Comparison of ENCODE assay signal across 1 cellular context in the genomic region with DNA sequence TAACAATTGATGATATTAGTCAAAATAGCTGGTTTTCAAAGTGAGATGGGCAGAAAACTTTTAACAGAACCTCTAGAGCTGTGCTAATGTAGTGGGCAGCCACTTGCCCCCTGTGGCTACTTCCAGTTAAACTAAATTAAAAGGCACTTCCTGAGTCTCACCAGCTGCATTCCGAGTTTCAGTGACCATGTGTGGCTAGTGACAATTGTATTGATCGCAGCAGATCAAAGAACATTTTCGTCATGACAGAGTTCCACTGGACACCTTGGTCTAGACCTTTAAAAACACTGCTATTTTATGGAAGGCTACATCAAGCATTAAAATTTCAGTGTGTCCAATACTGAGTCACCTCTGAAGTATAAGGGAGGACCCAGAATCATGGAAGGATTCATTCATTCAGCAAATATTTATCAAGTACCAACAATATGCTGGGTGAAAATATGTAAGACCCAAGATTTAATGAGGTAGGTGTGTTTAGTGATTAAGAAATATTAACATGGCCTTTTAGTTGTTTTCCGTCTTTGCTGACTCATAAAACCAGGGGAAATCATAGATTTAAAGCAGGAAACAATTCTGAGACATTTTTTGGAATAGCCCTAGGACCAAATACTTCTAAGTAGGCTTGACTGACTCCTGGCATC.
TF ChIP-seq lines count a peak whose summit lies in the region.

No MANE protein-coding gene starts in this region.

TF ChIP-seq in HepG2, 621 proteins besides CTCF, POLR2A, EP300 and RAD21 (continued from another document and continues in another):
- TF ChIP-seq, protein P1, sequence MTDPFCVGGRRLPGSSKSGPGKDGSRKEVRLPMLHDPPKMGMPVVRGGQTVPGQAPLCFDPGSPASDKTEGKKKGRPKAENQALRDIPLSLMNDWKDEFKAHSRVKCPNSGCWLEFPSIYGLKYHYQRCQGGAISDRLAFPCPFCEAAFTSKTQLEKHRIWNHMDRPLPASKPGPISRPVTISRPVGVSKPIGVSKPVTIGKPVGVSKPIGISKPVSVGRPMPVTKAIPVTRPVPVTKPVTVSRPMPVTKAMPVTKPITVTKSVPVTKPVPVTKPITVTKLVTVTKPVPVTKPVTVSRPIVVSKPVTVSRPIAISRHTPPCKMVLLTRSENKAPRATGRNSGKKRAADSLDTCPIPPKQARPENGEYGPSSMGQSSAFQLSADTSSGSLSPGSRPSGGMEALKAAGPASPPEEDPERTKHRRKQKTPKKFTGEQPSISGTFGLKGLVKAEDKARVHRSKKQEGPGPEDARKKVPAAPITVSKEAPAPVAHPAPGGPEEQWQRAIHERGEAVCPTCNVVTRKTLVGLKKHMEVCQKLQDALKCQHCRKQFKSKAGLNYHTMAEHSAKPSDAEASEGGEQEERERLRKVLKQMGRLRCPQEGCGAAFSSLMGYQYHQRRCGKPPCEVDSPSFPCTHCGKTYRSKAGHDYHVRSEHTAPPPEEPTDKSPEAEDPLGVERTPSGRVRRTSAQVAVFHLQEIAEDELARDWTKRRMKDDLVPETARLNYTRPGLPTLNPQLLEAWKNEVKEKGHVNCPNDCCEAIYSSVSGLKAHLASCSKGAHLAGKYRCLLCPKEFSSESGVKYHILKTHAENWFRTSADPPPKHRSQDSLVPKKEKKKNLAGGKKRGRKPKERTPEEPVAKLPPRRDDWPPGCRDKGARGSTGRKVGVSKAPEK (CRISPR knock-in tag; IDR thresholded peaks at IDR 0.05; ENCODE audit: borderline replicate concordance) = no peak
- no peak for TF ChIP-seq KLF11 (CRISPR knock-in tag; IDR thresholded peaks at IDR 0.05)
- no peak for TF ChIP-seq ZBTB7A (CRISPR knock-in tag; IDR thresholded peaks at IDR 0.05)
- TF ChIP-seq, protein P2, sequence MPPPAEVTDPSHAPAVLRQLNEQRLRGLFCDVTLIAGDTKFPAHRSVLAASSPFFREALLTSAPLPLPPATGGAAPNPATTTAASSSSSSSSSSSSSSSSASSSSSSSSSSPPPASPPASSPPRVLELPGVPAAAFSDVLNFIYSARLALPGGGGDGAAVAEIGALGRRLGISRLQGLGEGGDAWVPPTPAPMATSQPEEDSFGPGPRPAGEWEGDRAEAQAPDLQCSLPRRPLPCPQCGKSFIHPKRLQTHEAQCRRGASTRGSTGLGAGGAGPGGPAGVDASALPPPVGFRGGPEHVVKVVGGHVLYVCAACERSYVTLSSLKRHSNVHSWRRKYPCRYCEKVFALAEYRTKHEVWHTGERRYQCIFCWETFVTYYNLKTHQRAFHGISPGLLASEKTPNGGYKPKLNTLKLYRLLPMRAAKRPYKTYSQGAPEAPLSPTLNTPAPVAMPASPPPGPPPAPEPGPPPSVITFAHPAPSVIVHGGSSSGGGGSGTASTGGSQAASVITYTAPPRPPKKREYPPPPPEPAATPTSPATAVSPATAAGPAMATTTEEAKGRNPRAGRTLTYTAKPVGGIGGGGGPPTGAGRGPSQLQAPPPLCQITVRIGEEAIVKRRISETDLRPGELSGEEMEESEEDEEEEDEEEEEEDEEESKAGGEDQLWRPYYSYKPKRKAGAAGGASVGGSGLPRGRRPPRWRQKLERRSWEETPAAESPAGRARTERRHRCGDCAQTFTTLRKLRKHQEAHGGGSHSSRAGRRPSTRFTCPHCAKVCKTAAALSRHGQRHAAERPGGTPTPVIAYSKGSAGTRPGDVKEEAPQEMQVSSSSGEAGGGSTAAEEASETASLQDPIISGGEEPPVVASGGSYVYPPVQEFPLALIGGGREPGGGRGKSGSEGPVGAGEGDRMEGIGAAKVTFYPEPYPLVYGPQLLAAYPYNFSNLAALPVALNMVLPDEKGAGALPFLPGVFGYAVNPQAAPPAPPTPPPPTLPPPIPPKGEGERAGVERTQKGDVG (CRISPR knock-in tag; IDR thresholded peaks at IDR 0.05; ENCODE audit: borderline replicate concordance) = no peak
- TF ChIP-seq RARA (CRISPR knock-in tag; IDR thresholded peaks at IDR 0.05) = peak; percentile 73
- no peak for TF ChIP-seq ZNF530 (CRISPR knock-in tag; IDR thresholded peaks at IDR 0.05; ENCODE audit: low read depth)
- peak; percentile 58; the same call in 1 of the 2 replicates for TF ChIP-seq FOXO1 (CRISPR knock-in tag; IDR thresholded peaks at IDR 0.05)
- TF ChIP-seq, protein P3, sequence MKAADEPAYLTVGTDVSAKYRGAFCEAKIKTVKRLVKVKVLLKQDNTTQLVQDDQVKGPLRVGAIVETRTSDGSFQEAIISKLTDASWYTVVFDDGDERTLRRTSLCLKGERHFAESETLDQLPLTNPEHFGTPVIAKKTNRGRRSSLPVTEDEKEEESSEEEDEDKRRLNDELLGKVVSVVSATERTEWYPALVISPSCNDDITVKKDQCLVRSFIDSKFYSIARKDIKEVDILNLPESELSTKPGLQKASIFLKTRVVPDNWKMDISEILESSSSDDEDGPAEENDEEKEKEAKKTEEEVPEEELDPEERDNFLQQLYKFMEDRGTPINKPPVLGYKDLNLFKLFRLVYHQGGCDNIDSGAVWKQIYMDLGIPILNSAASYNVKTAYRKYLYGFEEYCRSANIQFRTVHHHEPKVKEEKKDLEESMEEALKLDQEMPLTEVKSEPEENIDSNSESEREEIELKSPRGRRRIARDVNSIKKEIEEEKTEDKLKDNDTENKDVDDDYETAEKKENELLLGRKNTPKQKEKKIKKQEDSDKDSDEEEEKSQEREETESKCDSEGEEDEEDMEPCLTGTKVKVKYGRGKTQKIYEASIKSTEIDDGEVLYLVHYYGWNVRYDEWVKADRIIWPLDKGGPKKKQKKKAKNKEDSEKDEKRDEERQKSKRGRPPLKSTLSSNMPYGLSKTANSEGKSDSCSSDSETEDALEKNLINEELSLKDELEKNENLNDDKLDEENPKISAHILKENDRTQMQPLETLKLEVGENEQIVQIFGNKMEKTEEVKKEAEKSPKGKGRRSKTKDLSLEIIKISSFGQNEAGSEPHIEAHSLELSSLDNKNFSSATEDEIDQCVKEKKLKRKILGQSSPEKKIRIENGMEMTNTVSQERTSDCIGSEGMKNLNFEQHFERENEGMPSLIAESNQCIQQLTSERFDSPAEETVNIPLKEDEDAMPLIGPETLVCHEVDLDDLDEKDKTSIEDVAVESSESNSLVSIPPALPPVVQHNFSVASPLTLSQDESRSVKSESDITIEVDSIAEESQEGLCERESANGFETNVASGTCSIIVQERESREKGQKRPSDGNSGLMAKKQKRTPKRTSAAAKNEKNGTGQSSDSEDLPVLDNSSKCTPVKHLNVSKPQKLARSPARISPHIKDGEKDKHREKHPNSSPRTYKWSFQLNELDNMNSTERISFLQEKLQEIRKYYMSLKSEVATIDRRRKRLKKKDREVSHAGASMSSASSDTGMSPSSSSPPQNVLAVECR (CRISPR knock-in tag; IDR thresholded peaks at IDR 0.05; ENCODE audit: borderline replicate concordance) = no peak; the same call in 1 of the 2 replicates
- TF ChIP-seq NFE2L2 (IDR thresholded peaks at IDR 0.05; ENCODE audit: low read length) = no peak
- no peak for TF ChIP-seq PAWR (CRISPR knock-in tag; IDR thresholded peaks at IDR 0.05; ENCODE audit: borderline replicate concordance)
- no peak for TF ChIP-seq SATB2 (CRISPR knock-in tag; IDR thresholded peaks at IDR 0.05)
- no peak; the same call in 1 of the 2 replicates for TF ChIP-seq TCF7L2 (IDR thresholded peaks at IDR 0.05; ENCODE audit: low read depth, low read length)
- no peak for TF ChIP-seq FOXM1 (CRISPR knock-in tag; IDR thresholded peaks at IDR 0.05)
- no peak for TF ChIP-seq TCF12 (IDR thresholded peaks at IDR 0.05)
- TF ChIP-seq TCF12 (CRISPR knock-in tag; IDR thresholded peaks at IDR 0.05) = no peak
- TF ChIP-seq MBD4 (IDR thresholded peaks at IDR 0.05; ENCODE audit: borderline replicate concordance, low read length) = no peak
- TF ChIP-seq SNAI1 (CRISPR knock-in tag; IDR thresholded peaks at IDR 0.05; ENCODE audit: borderline replicate concordance) = no peak
- TF ChIP-seq FOSL2 (CRISPR knock-in tag; IDR thresholded peaks at IDR 0.05) = peak; percentile 81
- no peak for TF ChIP-seq NPAS2 (CRISPR knock-in tag; IDR thresholded peaks at IDR 0.05; ENCODE audit: borderline replicate concordance)
- TF ChIP-seq, protein P4, sequence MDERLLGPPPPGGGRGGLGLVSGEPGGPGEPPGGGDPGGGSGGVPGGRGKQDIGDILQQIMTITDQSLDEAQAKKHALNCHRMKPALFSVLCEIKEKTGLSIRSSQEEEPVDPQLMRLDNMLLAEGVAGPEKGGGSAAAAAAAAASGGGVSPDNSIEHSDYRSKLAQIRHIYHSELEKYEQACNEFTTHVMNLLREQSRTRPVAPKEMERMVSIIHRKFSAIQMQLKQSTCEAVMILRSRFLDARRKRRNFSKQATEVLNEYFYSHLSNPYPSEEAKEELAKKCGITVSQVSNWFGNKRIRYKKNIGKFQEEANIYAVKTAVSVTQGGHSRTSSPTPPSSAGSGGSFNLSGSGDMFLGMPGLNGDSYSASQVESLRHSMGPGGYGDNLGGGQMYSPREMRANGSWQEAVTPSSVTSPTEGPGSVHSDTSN (CRISPR knock-in tag; IDR thresholded peaks at IDR 0.05) = peak; percentile 11; the same call in 1 of the 2 replicates
- TF ChIP-seq SIX1 (CRISPR knock-in tag; IDR thresholded peaks at IDR 0.05; ENCODE audit: borderline replicate concordance) = no peak
- no peak for TF ChIP-seq CBFB (CRISPR knock-in tag; IDR thresholded peaks at IDR 0.05)
- TF ChIP-seq MZF1 (CRISPR knock-in tag; IDR thresholded peaks at IDR 0.05; ENCODE audit: borderline replicate concordance) = no peak
- TF ChIP-seq ETV5 (CRISPR knock-in tag; IDR thresholded peaks at IDR 0.05; ENCODE audit: borderline replicate concordance) = peak; percentile 86; the same call in 1 of the 2 replicates
- no peak for TF ChIP-seq ZNF33B (CRISPR knock-in tag; IDR thresholded peaks at IDR 0.05)
- TF ChIP-seq, protein P5, sequence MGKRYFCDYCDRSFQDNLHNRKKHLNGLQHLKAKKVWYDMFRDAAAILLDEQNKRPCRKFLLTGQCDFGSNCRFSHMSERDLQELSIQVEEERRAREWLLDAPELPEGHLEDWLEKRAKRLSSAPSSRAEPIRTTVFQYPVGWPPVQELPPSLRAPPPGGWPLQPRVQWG (CRISPR knock-in tag; IDR thresholded peaks at IDR 0.05; ENCODE audit: borderline replicate concordance, low read depth) = no peak
- no peak for TF ChIP-seq AKAP8 (CRISPR knock-in tag; IDR thresholded peaks at IDR 0.05)
- TF ChIP-seq ZNF343 (CRISPR knock-in tag; IDR thresholded peaks at IDR 0.05) = no peak
- TF ChIP-seq GABPA (IDR thresholded peaks at IDR 0.05; ENCODE audit: low read depth, low read length) = no peak
- peak; percentile 31; the same call in 1 of the 2 replicates for TF ChIP-seq GABPA (CRISPR knock-in tag; IDR thresholded peaks at IDR 0.05; ENCODE audit: low read depth)
- TF ChIP-seq, protein P6, sequence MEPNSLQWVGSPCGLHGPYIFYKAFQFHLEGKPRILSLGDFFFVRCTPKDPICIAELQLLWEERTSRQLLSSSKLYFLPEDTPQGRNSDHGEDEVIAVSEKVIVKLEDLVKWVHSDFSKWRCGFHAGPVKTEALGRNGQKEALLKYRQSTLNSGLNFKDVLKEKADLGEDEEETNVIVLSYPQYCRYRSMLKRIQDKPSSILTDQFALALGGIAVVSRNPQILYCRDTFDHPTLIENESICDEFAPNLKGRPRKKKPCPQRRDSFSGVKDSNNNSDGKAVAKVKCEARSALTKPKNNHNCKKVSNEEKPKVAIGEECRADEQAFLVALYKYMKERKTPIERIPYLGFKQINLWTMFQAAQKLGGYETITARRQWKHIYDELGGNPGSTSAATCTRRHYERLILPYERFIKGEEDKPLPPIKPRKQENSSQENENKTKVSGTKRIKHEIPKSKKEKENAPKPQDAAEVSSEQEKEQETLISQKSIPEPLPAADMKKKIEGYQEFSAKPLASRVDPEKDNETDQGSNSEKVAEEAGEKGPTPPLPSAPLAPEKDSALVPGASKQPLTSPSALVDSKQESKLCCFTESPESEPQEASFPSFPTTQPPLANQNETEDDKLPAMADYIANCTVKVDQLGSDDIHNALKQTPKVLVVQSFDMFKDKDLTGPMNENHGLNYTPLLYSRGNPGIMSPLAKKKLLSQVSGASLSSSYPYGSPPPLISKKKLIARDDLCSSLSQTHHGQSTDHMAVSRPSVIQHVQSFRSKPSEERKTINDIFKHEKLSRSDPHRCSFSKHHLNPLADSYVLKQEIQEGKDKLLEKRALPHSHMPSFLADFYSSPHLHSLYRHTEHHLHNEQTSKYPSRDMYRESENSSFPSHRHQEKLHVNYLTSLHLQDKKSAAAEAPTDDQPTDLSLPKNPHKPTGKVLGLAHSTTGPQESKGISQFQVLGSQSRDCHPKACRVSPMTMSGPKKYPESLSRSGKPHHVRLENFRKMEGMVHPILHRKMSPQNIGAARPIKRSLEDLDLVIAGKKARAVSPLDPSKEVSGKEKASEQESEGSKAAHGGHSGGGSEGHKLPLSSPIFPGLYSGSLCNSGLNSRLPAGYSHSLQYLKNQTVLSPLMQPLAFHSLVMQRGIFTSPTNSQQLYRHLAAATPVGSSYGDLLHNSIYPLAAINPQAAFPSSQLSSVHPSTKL (CRISPR knock-in tag; IDR thresholded peaks at IDR 0.05) = peak; percentile 92
- peak; percentile 88 for TF ChIP-seq TCF7 (IDR thresholded peaks at IDR 0.05; ENCODE audit: low read depth)
- TF ChIP-seq, protein P7, sequence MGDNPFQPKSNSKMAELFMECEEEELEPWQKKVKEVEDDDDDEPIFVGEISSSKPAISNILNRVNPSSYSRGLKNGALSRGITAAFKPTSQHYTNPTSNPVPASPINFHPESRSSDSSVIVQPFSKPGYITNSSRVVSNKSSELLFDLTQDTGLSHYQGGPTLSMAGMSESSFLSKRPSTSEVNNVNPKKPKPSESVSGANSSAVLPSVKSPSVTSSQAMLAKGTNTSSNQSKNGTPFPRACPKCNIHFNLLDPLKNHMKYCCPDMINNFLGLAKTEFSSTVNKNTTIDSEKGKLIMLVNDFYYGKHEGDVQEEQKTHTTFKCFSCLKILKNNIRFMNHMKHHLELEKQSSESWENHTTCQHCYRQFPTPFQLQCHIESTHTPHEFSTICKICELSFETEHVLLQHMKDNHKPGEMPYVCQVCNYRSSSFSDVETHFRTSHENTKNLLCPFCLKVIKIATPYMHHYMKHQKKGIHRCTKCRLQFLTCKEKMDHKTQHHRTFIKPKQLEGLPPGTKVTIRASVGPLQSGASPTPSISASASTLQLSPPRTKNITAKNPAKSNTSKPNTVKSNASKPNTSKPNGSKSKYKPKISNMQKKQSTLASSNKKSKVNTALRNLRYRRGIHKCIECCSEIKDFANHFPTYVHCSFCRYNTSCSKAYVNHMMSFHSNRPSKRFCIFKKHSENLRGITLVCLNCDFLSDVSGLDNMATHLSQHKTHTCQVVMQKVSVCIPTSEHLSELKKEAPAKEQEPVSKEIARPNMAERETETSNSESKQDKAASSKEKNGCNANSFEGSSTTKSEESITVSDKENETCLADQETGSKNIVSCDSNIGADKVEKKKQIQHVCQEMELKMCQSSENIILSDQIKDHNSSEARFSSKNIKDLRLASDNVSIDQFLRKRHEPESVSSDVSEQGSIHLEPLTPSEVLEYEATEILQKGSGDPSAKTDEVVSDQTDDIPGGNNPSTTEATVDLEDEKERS (CRISPR knock-in tag; IDR thresholded peaks at IDR 0.05) = no peak
- TF ChIP-seq TOPORS (CRISPR knock-in tag; IDR thresholded peaks at IDR 0.05) = no peak
- TF ChIP-seq ATF1 (CRISPR knock-in tag; IDR thresholded peaks at IDR 0.05) = peak; percentile 63; the same call in 1 of the 2 replicates
- no peak for TF ChIP-seq HOXA7 (CRISPR knock-in tag; IDR thresholded peaks at IDR 0.05)
- TF ChIP-seq SRSF4 (IDR thresholded peaks at IDR 0.05; ENCODE audit: low read depth, low read length, poor library complexity, severe bottlenecking) = no peak
- TF ChIP-seq, protein P8, sequence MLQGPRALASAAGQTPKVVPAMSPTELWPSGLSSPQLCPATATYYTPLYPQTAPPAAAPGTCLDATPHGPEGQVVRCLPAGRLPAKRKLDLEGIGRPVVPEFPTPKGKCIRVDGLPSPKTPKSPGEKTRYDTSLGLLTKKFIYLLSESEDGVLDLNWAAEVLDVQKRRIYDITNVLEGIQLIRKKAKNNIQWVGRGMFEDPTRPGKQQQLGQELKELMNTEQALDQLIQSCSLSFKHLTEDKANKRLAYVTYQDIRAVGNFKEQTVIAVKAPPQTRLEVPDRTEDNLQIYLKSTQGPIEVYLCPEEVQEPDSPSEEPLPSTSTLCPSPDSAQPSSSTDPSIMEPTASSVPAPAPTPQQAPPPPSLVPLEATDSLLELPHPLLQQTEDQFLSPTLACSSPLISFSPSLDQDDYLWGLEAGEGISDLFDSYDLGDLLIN (CRISPR knock-in tag; IDR thresholded peaks at IDR 0.05; ENCODE audit: borderline replicate concordance) = no peak
- peak; percentile 65 for TF ChIP-seq POGZ (CRISPR knock-in tag; IDR thresholded peaks at IDR 0.05)
